Comparison of ENCODE assay signal across 20 cellular contexts in genomic region chr14:32696325-32697101, GRCh38.
"Had no signal": no experiment of that assay in that cellular context is flagged by ENCODE, and none has a peak within 500 bp of the region (broad histone marks: within the 10 kb centered on the region; RNA-seq: fewer than 3 reads in every experiment).

No MANE protein-coding gene starts in this region.

- DNase-seq: activated CD4-positive, alpha-beta T cell treated with anti-CD3 and anti-CD28 coated beads, Interleukin-2, amount 10 ng/mL, durations not matched to agents 24 days and 14 days; activated CD8-positive, alpha-beta T cell treated with anti-CD3 and anti-CD28 coated beads, Interleukin-2, amount 10 ng/mL, durations not matched to agents 7 days and 5 days; activated naive CD4-positive, alpha-beta T cell treated with anti-CD3 and anti-CD28 coated beads, Interleukin-2, amount 10 ng/mL, durations not matched to agents 7 days and 5 days; activated T-cell treated with anti-CD3 and anti-CD28 coated beads, Interleukin-2, amount 50 U/mL, for 4 hours; aorta; erythroblast; foreskin melanocyte; hypothalamus; islet precursor cell; left colon; lower lobe of right lung; nucleus accumbens; sigmoid colon; stimulated activated naive CD4-positive, alpha-beta T cell treated with Interleukin-2 at 50 U/mL for 16 hours; substantia nigra; tibial artery had no signal

- H3K4me1 Mint-ChIP-seq: activated CD4-positive, alpha-beta T cell treated with anti-CD3 and anti-CD28 coated beads, Interleukin-2, amount 10 ng/mL, durations not matched to agents 24 days and 14 days; activated naive CD4-positive, alpha-beta T cell treated with anti-CD3 and anti-CD28 coated beads, Interleukin-2, amount 10 ng/mL, durations not matched to agents 7 days and 5 days had no signal

- H3K36me3 Mint-ChIP-seq: activated naive CD4-positive, alpha-beta T cell treated with anti-CD3 and anti-CD28 coated beads, Interleukin-2, amount 10 ng/mL, durations not matched to agents 7 days and 5 days; natural killer cell treated with Interleukin-12 subunit alpha and Interleukin-12 subunit beta and Interleukin-15 and Interleukin-18, amount 100 ng/mL, for 72 hours had no signal

- H3K36me3 ChIP-seq: breast epithelium, lower lobe of right lung, sigmoid colon, tibial artery had no signal

- H3K4me3 Mint-ChIP-seq: activated CD4-positive, alpha-beta T cell treated with anti-CD3 and anti-CD28 coated beads, Interleukin-2, amount 10 ng/mL, durations not matched to agents 24 days and 14 days; activated CD8-positive, alpha-beta T cell treated with anti-CD3 and anti-CD28 coated beads, Interleukin-2, amount 10 ng/mL, durations not matched to agents 7 days and 5 days; activated naive CD4-positive, alpha-beta T cell treated with anti-CD3 and anti-CD28 coated beads, Interleukin-2, amount 10 ng/mL, durations not matched to agents 7 days and 5 days; activated T-cell treated with anti-CD3 and anti-CD28 coated beads, Interleukin-2, amount 50 U/mL, for 4 hours; natural killer cell treated with Interleukin-12 subunit alpha and Interleukin-12 subunit beta and Interleukin-15 and Interleukin-18, amount 100 ng/mL, for 72 hours had no signal

- FAIRE-seq: urothelium cell line had no signal

- H3K27me3 Mint-ChIP-seq: activated CD4-positive, alpha-beta T cell treated with anti-CD3 and anti-CD28 coated beads, Interleukin-2, amount 10 ng/mL, durations not matched to agents 24 days and 14 days; activated naive CD4-positive, alpha-beta T cell treated with anti-CD3 and anti-CD28 coated beads, Interleukin-2, amount 10 ng/mL, durations not matched to agents 7 days and 5 days; natural killer cell treated with Interleukin-12 subunit alpha and Interleukin-12 subunit beta and Interleukin-15 and Interleukin-18, amount 100 ng/mL, for 72 hours had no signal

- H3K27ac ChIP-seq: breast epithelium, coronary artery, lower lobe of right lung, sigmoid colon, tibial artery had no signal

- ATAC-seq: activated CD8-positive, alpha-beta T cell treated with anti-CD3 and anti-CD28 coated beads, Interleukin-2, amount 10 ng/mL, durations not matched to agents 7 days and 5 days; activated T-cell treated with anti-CD3 and anti-CD28 coated beads, Interleukin-2, amount 50 U/mL, for 4 hours; left colon; lower lobe of right lung; natural killer cell treated with Interleukin-12 subunit alpha and Interleukin-12 subunit beta and Interleukin-15 and Interleukin-18, amount 100 ng/mL, for 72 hours had no signal

- H3K9me3 Mint-ChIP-seq: activated CD4-positive, alpha-beta T cell treated with anti-CD3 and anti-CD28 coated beads, Interleukin-2, amount 10 ng/mL, durations not matched to agents 24 days and 14 days; activated naive CD4-positive, alpha-beta T cell treated with anti-CD3 and anti-CD28 coated beads, Interleukin-2, amount 10 ng/mL, durations not matched to agents 7 days and 5 days; activated T-cell treated with anti-CD3 and anti-CD28 coated beads, Interleukin-2, amount 50 U/mL, for 4 hours; natural killer cell treated with Interleukin-12 subunit alpha and Interleukin-12 subunit beta and Interleukin-15 and Interleukin-18, amount 100 ng/mL, for 72 hours had no signal

- H3K27me3 ChIP-seq: breast epithelium, sigmoid colon, tibial artery had no signal

- H3K27ac Mint-ChIP-seq: activated CD4-positive, alpha-beta T cell treated with anti-CD3 and anti-CD28 coated beads, Interleukin-2, amount 10 ng/mL, durations not matched to agents 24 days and 14 days; activated CD8-positive, alpha-beta T cell treated with anti-CD3 and anti-CD28 coated beads, Interleukin-2, amount 10 ng/mL, durations not matched to agents 7 days and 5 days; activated naive CD4-positive, alpha-beta T cell treated with anti-CD3 and anti-CD28 coated beads, Interleukin-2, amount 10 ng/mL, durations not matched to agents 7 days and 5 days; natural killer cell treated with Interleukin-12 subunit alpha and Interleukin-12 subunit beta and Interleukin-15 and Interleukin-18, amount 100 ng/mL, for 72 hours had no signal

- H3K9me3 ChIP-seq: breast epithelium, lower lobe of right lung, sigmoid colon, tibial artery had no signal

- H3K4me1 ChIP-seq: breast epithelium, lower lobe of right lung had no signal

- H3K4me3 ChIP-seq: breast epithelium, coronary artery, lower lobe of right lung, sigmoid colon, tibial artery had no signal
